ENCODE assay signal across 8 cellular contexts in the genomic region with DNA sequence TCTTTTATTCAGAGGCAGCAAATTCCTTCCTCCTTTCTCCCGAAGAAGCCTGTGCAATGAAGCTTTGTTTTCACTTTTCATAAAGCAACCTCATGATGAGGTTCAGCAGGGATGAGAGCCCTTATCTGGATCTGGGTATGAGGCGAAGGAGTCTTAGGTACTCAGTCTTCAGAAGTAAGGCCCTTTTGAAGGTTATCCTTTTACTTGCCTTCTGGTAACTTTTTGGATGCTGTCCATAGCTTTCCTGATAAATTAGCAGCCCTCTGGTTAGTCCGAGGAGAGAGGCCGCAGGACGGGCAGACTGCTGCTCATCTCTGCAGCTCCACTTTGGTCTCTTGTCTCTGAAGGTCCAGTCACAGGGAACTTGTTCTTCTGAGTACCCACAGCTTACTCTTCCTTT. TPM values are rescaled to one million over a fixed set of nuclear protein-coding genes. Genes with fewer than 3 reads are reported as not detected.
A peak's percentile ranks its signal among the peaks of the same experiment; 100 is the strongest.
DNase-seq lines count a peak whose midpoint lies in the region; ATAC-seq and TF ChIP-seq lines count a peak whose summit lies in the region.

No MANE protein-coding gene starts in this region.

- no peaks in the 10 kb centered on the region for H3K9me3 Mint-ChIP-seq in immature natural killer cell
- no peaks in the 10 kb centered on the region for H3K9me3 Mint-ChIP-seq in stimulated activated naive CD8-positive, alpha-beta T cell treated with anti-CD3 and anti-CD28 coated beads, Interleukin-15, amount 100 ng/mL, for 72 hours

- H3K4me1 ChIP-seq in adipocyte (ENCODE audit: control insufficient read depth, insufficient read depth, low read length) = peaks cover 13% of the 10 kb centered on the region

- peak overlapping the region; percentile 89 for H3K4me3 ChIP-seq in adipocyte (ENCODE audit: low read length)

- peak overlapping the region; percentile 91 to 99 (median 99) for H3K4me3 Mint-ChIP-seq in immature natural killer cell
- peak overlapping the region; percentile 93 to 97 for H3K4me3 Mint-ChIP-seq in stimulated activated naive CD8-positive, alpha-beta T cell treated with anti-CD3 and anti-CD28 coated beads, Interleukin-15, amount 100 ng/mL, for 72 hours

- H3K9ac ChIP-seq in adipocyte (ENCODE audit: low read length) = peak overlapping the region; percentile 93

- CTCF ChIA-PET in HEK293T (lab: Yijun Ruan, JAX) = no interaction called here

- POLR2A ChIA-PET in HEK293T (lab: Yijun Ruan, JAX) = no interaction called here

- peak; percentile 7 for ATAC-seq in stimulated activated naive CD8-positive, alpha-beta T cell treated with anti-CD3 and anti-CD28 coated beads, Interleukin-15, amount 100 ng/mL, for 72 hours
- no peak for ATAC-seq in GM21619 (IDR thresholded peaks at IDR 0.05; ENCODE audit: unreplicated experiment)

- peaks cover 5 to 20% (median 13%) of the 10 kb centered on the region in 3 donors for H3K36me3 Mint-ChIP-seq in immature natural killer cell

- peaks cover 0 to 6% (median 0%) of the 10 kb centered on the region in 3 donors for H3K27me3 Mint-ChIP-seq in immature natural killer cell (ENCODE audit: low read depth in 3 of 3)
- no peaks in the 10 kb centered on the region for H3K27me3 Mint-ChIP-seq in stimulated activated naive CD8-positive, alpha-beta T cell treated with anti-CD3 and anti-CD28 coated beads, Interleukin-15, amount 100 ng/mL, for 72 hours

- no peaks in the 10 kb centered on the region for H3K27me3 ChIP-seq in adipocyte (replicated peaks; ENCODE audit: control insufficient read depth, insufficient read depth, low read length)

- peak overlapping the region; percentile 93 to 99 (median 95) for H3K27ac Mint-ChIP-seq in immature natural killer cell
- H3K27ac Mint-ChIP-seq in stimulated activated naive CD8-positive, alpha-beta T cell treated with anti-CD3 and anti-CD28 coated beads, Interleukin-15, amount 100 ng/mL, for 72 hours = peak overlapping the region; percentile 98 to 99

- DNase-seq in HCEC 1CT = peak; percentile 36
- DNase-seq in adipocyte (ENCODE audit: low read depth) = peak; percentile 37
- peak in 1 of 3 donors; percentile 18 for DNase-seq in immature natural killer cell
- peak in 1 of 2 donors; percentile 13 for DNase-seq in stimulated activated naive CD8-positive, alpha-beta T cell treated with anti-CD3 and anti-CD28 coated beads, Interleukin-15, amount 100 ng/mL, for 72 hours
- no peak for DNase-seq in HEK293T (ENCODE audit: extremely low spot score)
- DNase-seq in COLO829 (ENCODE audit: low spot score) = no peak
- DNase-seq in OCI-M2 (lab: John Stamatoyannopoulos, UW; ENCODE audit: unreplicated experiment) = no peak

- peaks cover 62 to 83% of the 10 kb centered on the region in 2 donors for H3K4me1 Mint-ChIP-seq in immature natural killer cell
- peaks cover 48% of the 10 kb centered on the region for H3K4me1 Mint-ChIP-seq in stimulated activated naive CD8-positive, alpha-beta T cell treated with anti-CD3 and anti-CD28 coated beads, Interleukin-15, amount 100 ng/mL, for 72 hours

- peaks cover 9% of the 10 kb centered on the region for H3K36me3 ChIP-seq in adipocyte (ENCODE audit: control insufficient read depth, insufficient read depth, low read length, severe bottlenecking)

- no peaks in the 10 kb centered on the region for H3K9me3 ChIP-seq in adipocyte (ENCODE audit: control insufficient read depth, low read length)

TF ChIP-seq in HEK293T, 16 proteins besides CTCF, POLR2A, EP300 and RAD21:
- TF ChIP-seq NFRKB (IDR thresholded peaks at IDR 0.05) = no peak
- TF ChIP-seq ARNT (IDR thresholded peaks at IDR 0.05) = no peak
- no peak for TF ChIP-seq BHLHE40 (IDR thresholded peaks at IDR 0.05; ENCODE audit: borderline replicate concordance)
- no peak for TF ChIP-seq HDGF (IDR thresholded peaks at IDR 0.05; ENCODE audit: borderline replicate concordance)
- no peak for TF ChIP-seq SUZ12 (IDR thresholded peaks at IDR 0.05)
- TF ChIP-seq L3MBTL2 (conservative IDR thresholded peaks at IDR 0.05) = no peak
- no peak for TF ChIP-seq ZNF384 (IDR thresholded peaks at IDR 0.05)
- TF ChIP-seq ELF4 (IDR thresholded peaks at IDR 0.05) = no peak
- no peak for TF ChIP-seq TARDBP (IDR thresholded peaks at IDR 0.05)
- no peak for TF ChIP-seq CTBP1 (IDR thresholded peaks at IDR 0.05; ENCODE audit: borderline replicate concordance)
- no peak for TF ChIP-seq SP1 (IDR thresholded peaks at IDR 0.05)

RNA-seq across cellular contexts. Expression of gene TRIM22, which starts 1.1 kb away (rescaled TPM):
- polyA plus RNA-seq in immature natural killer cell = 100 to 1,000 TPM; 148 to 196 (median 166) TPM

RNA-seq across cellular contexts. Expression of gene TRIM5, which starts 5.9 kb away (rescaled TPM):
- polyA plus RNA-seq in immature natural killer cell = 10 to 100 TPM in 2 of 3 donors, 1 to 10 TPM in 1; 8.9 to 19.8 (median 14.6) TPM

RNA-seq across cellular contexts. Expression of gene OR56B1, which starts 45.5 kb away (rescaled TPM):
- polyA plus RNA-seq in immature natural killer cell = under 1 TPM in 1 of 3 donors, not detected in 2; 0.28 TPM

Comparison
In these comparisons a context has a peak if more than half of its experiments do, and no peak if none do; other contexts are left out.
1. DNase-seq: peak in HCEC 1CT (single experiment) and adipocyte (single experiment); none in HEK293T (single experiment), COLO829 (single experiment) and OCI-M2 (single experiment).